ENCODE assay signal across 25 cellular contexts in the genomic region with DNA sequence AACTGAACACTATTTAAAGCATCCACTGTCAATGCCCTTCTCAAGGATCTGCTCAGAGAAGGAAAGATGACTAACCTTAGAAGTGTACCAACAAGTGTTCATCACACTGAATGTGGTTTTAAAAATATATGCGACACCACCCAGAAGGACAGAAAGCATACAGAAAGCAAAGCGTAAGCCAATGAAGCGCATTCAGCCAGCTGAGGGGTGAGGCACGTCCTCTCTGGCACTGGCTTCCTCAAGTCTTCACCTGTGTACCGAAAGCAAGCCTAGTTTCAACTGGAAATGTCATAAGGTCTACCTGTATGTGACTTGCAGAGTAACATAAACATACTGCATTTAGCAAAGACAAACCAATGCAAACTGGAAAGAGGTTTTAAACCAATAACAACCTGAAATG.
"Had no signal": no experiment of that assay in that cellular context is flagged by ENCODE, and none has a peak within 500 bp of the region (broad histone marks: within the 10 kb centered on the region; RNA-seq: fewer than 3 reads in every experiment).

No MANE protein-coding gene starts in this region.

- H3K4me1 Mint-ChIP-seq: mesothelial cell of epicardium; neural crest cell; stimulated activated effector memory CD8-positive, alpha-beta T cell treated with anti-CD3 and anti-CD28 coated beads, Interleukin-12 subunit alpha, Interleukin-12 subunit beta, amount 100 ng/mL, for 72 hours had no signal

- ATAC-seq: effector memory CD8-positive, alpha-beta T cell; heart right ventricle; left cardiac atrium; left lung; mucosa of descending colon; right lobe of liver; stimulated activated effector memory CD8-positive, alpha-beta T cell treated with anti-CD3 and anti-CD28 coated beads, Interleukin-12 subunit alpha, Interleukin-12 subunit beta, amount 100 ng/mL, for 72 hours had no signal

- H3K4me3 Mint-ChIP-seq: effector memory CD8-positive, alpha-beta T cell; mesothelial cell of epicardium; natural killer cell treated with Interleukin-12 subunit alpha and Interleukin-12 subunit beta and Interleukin-15 and Interleukin-18, amount 100 ng/mL, for 72 hours; neural crest cell; stimulated activated effector memory CD8-positive, alpha-beta T cell treated with anti-CD3 and anti-CD28 coated beads, Interleukin-12 subunit alpha, Interleukin-12 subunit beta, amount 100 ng/mL, for 72 hours had no signal

- H3K36me3 Mint-ChIP-seq: natural killer cell treated with Interleukin-12 subunit alpha and Interleukin-12 subunit beta and Interleukin-15 and Interleukin-18, amount 100 ng/mL, for 72 hours had no signal

- H3K27ac Mint-ChIP-seq: effector memory CD8-positive, alpha-beta T cell; mesothelial cell of epicardium; progenitor cell of endocrine pancreas; stimulated activated effector memory CD8-positive, alpha-beta T cell treated with anti-CD3 and anti-CD28 coated beads, Interleukin-12 subunit alpha, Interleukin-12 subunit beta, amount 100 ng/mL, for 72 hours had no signal

- DNase-seq: effector memory CD8-positive, alpha-beta T cell; erythroblast; esophagus squamous epithelium; foreskin melanocyte; glutamatergic neuron; heart right ventricle; hippocampal formation; left cardiac atrium; left lung; mesenchymal stem cell; mucosa of descending colon; naive B cell; right lobe of liver; stimulated activated CD4-positive, alpha-beta T cell treated with anti-CD3 and anti-CD28 coated beads, Interleukin-12 subunit alpha, Interleukin-12 subunit beta, amount 100 ng/mL, for 4 hours; stimulated activated CD4-positive, alpha-beta T cell treated with anti-CD3 and anti-CD28 coated beads, Interleukin-1b, Interleukin-23, amount 100 ng/mL, for 48 hours; stimulated activated CD4-positive, alpha-beta T cell treated with anti-CD3 and anti-CD28 coated beads, Interleukin-4, amount 100 ng/mL, for 1 hour; stimulated activated naive CD4-positive, alpha-beta T cell treated with Interleukin-2 at 50 U/mL for 16 hours; stomach; thyroid gland; trophoblast cell had no signal

- H3K27me3 Mint-ChIP-seq: effector memory CD8-positive, alpha-beta T cell; naive B cell; natural killer cell treated with Interleukin-12 subunit alpha and Interleukin-12 subunit beta and Interleukin-15 and Interleukin-18, amount 100 ng/mL, for 72 hours; progenitor cell of endocrine pancreas had no signal

- H3K9me3 Mint-ChIP-seq: effector memory CD8-positive, alpha-beta T cell; mesothelial cell of epicardium; naive B cell; natural killer cell treated with Interleukin-12 subunit alpha and Interleukin-12 subunit beta and Interleukin-15 and Interleukin-18, amount 100 ng/mL, for 72 hours; neural crest cell; stimulated activated effector memory CD8-positive, alpha-beta T cell treated with anti-CD3 and anti-CD28 coated beads, Interleukin-12 subunit alpha, Interleukin-12 subunit beta, amount 100 ng/mL, for 72 hours had no signal
